ENCODE assay signal across 1 cellular context in genomic region chr6:34425498-34426410, GRCh38.
TF ChIP-seq lines count a peak whose summit lies in the region.

RPS10 (minus strand) TSS chr6:34426069; CDS start chr6:34425221, 848 bp downstream.

TF ChIP-seq in WTC11, 78 proteins besides CTCF, POLR2A, EP300 and RAD21 (continued from another document and continues in another):
- TF ChIP-seq ARID4B (CRISPR knock-in tag; IDR thresholded peaks at IDR 0.05; ENCODE audit: borderline replicate concordance) (no peak), ATF2 (CRISPR knock-in tag; IDR thresholded peaks at IDR 0.05; ENCODE audit: borderline replicate concordance, low read depth) (no peak), NFATC4 (CRISPR knock-in tag; IDR thresholded peaks at IDR 0.05) (no peak), ZNF138 (CRISPR knock-in tag; conservative IDR thresholded peaks at IDR 0.05) (no peak), ZNF532 (CRISPR knock-in tag; IDR thresholded peaks at IDR 0.05; ENCODE audit: borderline replicate concordance) (no peak), E2F5 (CRISPR knock-in tag; IDR thresholded peaks at IDR 0.05) (peak; percentile 66), E2F4 (CRISPR knock-in tag; IDR thresholded peaks at IDR 0.05; ENCODE audit: borderline replicate concordance, low read depth) (no peak), TP53 (CRISPR knock-in tag; IDR thresholded peaks at IDR 0.05) (no peak), SMAD3 (CRISPR knock-in tag; IDR thresholded peaks at IDR 0.05; ENCODE audit: borderline replicate concordance) (no peak), NFE2L1 (CRISPR knock-in tag; IDR thresholded peaks at IDR 0.05) (no peak), ZNF671 (CRISPR knock-in tag; IDR thresholded peaks at IDR 0.05) (no peak; the same call in 1 of the 2 replicates), ZNF423 (CRISPR knock-in tag; IDR thresholded peaks at IDR 0.05) (no peak), ELF4 (CRISPR knock-in tag; IDR thresholded peaks at IDR 0.05; ENCODE audit: low read depth) (0 out of 2 replicates have a peak, but pooled peaks have one; percentile 49), CDX4 (CRISPR knock-in tag; IDR thresholded peaks at IDR 0.05; ENCODE audit: borderline replicate concordance) (no peak), ZNF512 (CRISPR knock-in tag; IDR thresholded peaks at IDR 0.05; ENCODE audit: borderline replicate concordance) (no peak), PRDM15 (CRISPR knock-in tag; IDR thresholded peaks at IDR 0.05) (no peak), NR3C1 (CRISPR knock-in tag; conservative IDR thresholded peaks at IDR 0.05; ENCODE audit: low read depth) (no peak), ZBTB43 (CRISPR knock-in tag; IDR thresholded peaks at IDR 0.05) (no peak; the same call in 1 of the 2 replicates), FOXJ3 (CRISPR knock-in tag; IDR thresholded peaks at IDR 0.05; ENCODE audit: borderline replicate concordance) (no peak), CBFB (CRISPR knock-in tag; IDR thresholded peaks at IDR 0.05; ENCODE audit: low read depth) (no peak), JAZF1 (CRISPR knock-in tag; IDR thresholded peaks at IDR 0.05) (no peak), NFYB (CRISPR knock-in tag; conservative IDR thresholded peaks at IDR 0.05; ENCODE audit: low read depth) (no peak; the same call in 1 of the 2 replicates), EMX1 (CRISPR knock-in tag; IDR thresholded peaks at IDR 0.05) (0 out of 2 replicates have a peak, but pooled peaks have one; percentile 47), ZNF281 (CRISPR knock-in tag; IDR thresholded peaks at IDR 0.05) (0 out of 2 replicates have a peak, but pooled peaks have one; percentile 38), ZNF219 (CRISPR knock-in tag; IDR thresholded peaks at IDR 0.05; ENCODE audit: borderline replicate concordance) (no peak), ZNF232 (CRISPR knock-in tag; IDR thresholded peaks at IDR 0.05) (no peak), USF2 (CRISPR knock-in tag; IDR thresholded peaks at IDR 0.05) (no peak), ETV6 (CRISPR knock-in tag; IDR thresholded peaks at IDR 0.05) (peak; percentile 46; the same call in 1 of the 2 replicates), RORB (CRISPR knock-in tag; IDR thresholded peaks at IDR 0.05) (no peak), MXD4 (CRISPR knock-in tag; IDR thresholded peaks at IDR 0.05; ENCODE audit: borderline replicate concordance) (no peak)
